In the genomic region with DNA sequence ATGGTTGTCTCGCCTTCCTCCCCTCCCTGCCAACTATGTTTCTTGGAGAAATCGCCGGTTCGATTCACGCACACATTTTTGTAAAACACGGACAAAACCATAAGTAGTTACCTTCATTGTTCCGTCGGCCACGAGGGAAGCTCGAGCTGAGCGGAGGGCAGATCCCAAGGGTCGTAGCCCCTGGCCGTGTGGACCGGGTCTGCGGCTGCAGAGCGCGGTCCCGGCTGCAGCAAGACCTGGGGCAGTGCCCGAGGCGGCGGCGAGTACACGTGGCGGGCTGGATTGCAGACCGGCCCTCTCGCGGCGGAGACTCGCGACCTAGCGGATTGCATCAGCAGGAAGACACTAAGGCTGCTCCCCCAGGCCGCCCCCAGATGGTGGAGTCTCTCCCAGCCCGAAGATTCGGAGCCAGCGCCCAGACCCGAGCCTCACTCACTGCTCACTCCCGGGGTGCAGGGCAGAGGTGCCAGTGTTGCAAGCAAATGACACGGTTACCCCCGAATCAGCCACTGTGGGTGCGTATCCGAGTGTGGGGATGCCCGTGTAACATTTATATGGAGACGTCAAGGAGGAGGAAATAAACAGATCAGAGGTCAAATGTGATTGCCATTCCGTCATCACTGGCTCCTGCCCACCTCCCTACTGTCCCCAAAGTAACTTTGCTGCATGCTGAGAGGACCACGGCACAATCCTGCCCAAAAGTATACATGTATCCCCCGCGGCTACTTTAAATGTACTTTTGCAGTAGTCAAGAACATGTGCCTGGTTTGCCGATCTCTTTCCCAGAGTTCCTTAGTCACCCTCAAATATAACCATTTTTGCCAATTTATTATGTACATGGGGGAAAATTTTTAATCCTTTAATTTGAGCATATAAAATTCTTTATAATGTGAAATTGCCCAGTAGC, we compare ENCODE assay signal across 8 cellular contexts. TPM values are rescaled to one million over a fixed set of nuclear protein-coding genes. Genes with fewer than 3 reads are reported as not detected.
DNase-seq lines count a peak whose midpoint lies in the region; ATAC-seq and TF ChIP-seq lines count a peak whose summit lies in the region.

A gene with protein sequence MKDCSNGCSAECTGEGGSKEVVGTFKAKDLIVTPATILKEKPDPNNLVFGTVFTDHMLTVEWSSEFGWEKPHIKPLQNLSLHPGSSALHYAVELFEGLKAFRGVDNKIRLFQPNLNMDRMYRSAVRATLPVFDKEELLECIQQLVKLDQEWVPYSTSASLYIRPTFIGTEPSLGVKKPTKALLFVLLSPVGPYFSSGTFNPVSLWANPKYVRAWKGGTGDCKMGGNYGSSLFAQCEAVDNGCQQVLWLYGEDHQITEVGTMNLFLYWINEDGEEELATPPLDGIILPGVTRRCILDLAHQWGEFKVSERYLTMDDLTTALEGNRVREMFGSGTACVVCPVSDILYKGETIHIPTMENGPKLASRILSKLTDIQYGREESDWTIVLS (minus strand): TSS at position 286 of the 907 bp plus-strand sequence. CDS start 169 bp downstream, at position 117.

- no peaks in the 10 kb centered on the region for H4K20me1 ChIP-seq in KMS-11 (ENCODE audit: insufficient read depth)

- H3K4me2 ChIP-seq in KMS-11 = peak within 1 kb of the TSS; percentile 91

- BruUV-seq in Caco-2 (replicated peaks; lab: Mats Ljungman, UMichigan) = TSS peak; percentile 43

- peak within 1 kb of the TSS; percentile 48; the same call in 1 of the 2 replicates for H2AFZ ChIP-seq in KMS-11 (ENCODE audit: low read depth)

- H3K27ac Mint-ChIP-seq in Caco-2 (ENCODE audit: unreplicated experiment) = peak within 1 kb of the TSS; percentile 99
- peak within 1 kb of the TSS; percentile 92 for H3K27ac Mint-ChIP-seq in activated B cell treated with CpG ODN at 0.5 μM for 24 hours
- H3K27ac Mint-ChIP-seq in memory B cell = peak within 1 kb of the TSS; percentile 78

- H3K9me3 ChIP-seq in Caco-2 (no peaks in the 10 kb centered on the region), endocrine pancreas (ENCODE audit: control insufficient read depth, low read length) (no peaks in the 10 kb centered on the region)

- H3K36me3 ChIP-seq in Caco-2 (ENCODE audit: control insufficient read depth, insufficient read depth, low read length) (no peaks in the 10 kb centered on the region), KMS-11 (ENCODE audit: insufficient read depth) (no peaks in the 10 kb centered on the region), endocrine pancreas (ENCODE audit: control insufficient read depth, insufficient read depth, low read length) (no peaks in the 10 kb centered on the region)

- H3K4me3 Mint-ChIP-seq in Caco-2 (ENCODE audit: unreplicated experiment) = peak within 1 kb of the TSS; percentile 81
- H3K4me3 Mint-ChIP-seq in activated B cell treated with CpG ODN at 0.5 μM for 24 hours = peak within 1 kb of the TSS; percentile 97
- H3K4me3 Mint-ChIP-seq in memory B cell = peak within 1 kb of the TSS; percentile 96

- H3K4me3 ChIP-seq in Caco-2 (ENCODE audit: low read depth, low read length) (peak within 1 kb of the TSS; percentile 59), KMS-11 (IDR thresholded peaks at IDR 0.05; ENCODE audit: insufficient read depth, low read depth, low read length) (no peak within 1 kb of the TSS), endocrine pancreas (ENCODE audit: control insufficient read depth, insufficient read depth, low read length) (peak within 1 kb of the TSS; percentile 85)

- ATAC-seq in GM21447 (IDR thresholded peaks at IDR 0.05; ENCODE audit: unreplicated experiment) = peak; percentile 34
- peak; percentile 72 for ATAC-seq in activated B cell treated with CpG ODN at 0.5 μM for 24 hours (ENCODE audit: low read depth)
- peak; percentile 61 for ATAC-seq in memory B cell (ENCODE audit: low read depth)

- peak; percentile 89 to 91 for DNase-seq in Caco-2
- DNase-seq in activated B cell treated with CpG ODN at 0.5 μM for 24 hours = peak; percentile 64
- peak; percentile 34 to 50 for DNase-seq in memory B cell (ENCODE audit: low spot score in 2 of 2)
- DNase-seq in stimulated activated CD8-positive, alpha-beta memory T cell treated with anti-CD3 and anti-CD28 coated beads, Interleukin-4, amount 100 ng/mL, for 24 hours (ENCODE audit: low read depth) = peak; percentile 36
- DNase-seq in HT-29 (ENCODE audit: low spot score) = no peak

- H3K79me2 ChIP-seq in KMS-11 (ENCODE audit: insufficient read depth, low read depth) = no peaks in the 10 kb centered on the region

- H3K4me1 ChIP-seq in Caco-2 (peaks cover 26% of the 10 kb centered on the region), KMS-11 (ENCODE audit: low read depth, poor library complexity, severe bottlenecking) (peaks cover 36% of the 10 kb centered on the region), endocrine pancreas (ENCODE audit: control insufficient read depth, insufficient read depth, low read length) (no peaks in the 10 kb centered on the region)

- H3K27ac ChIP-seq in KMS-11 = no peak within 1 kb of the TSS

- H3K9me3 Mint-ChIP-seq in Caco-2 (ENCODE audit: unreplicated experiment) (peaks cover under 1% of the 10 kb centered on the region), activated B cell treated with CpG ODN at 0.5 μM for 24 hours (no peaks in the 10 kb centered on the region), memory B cell (no peaks in the 10 kb centered on the region)

- H3K27me3 Mint-ChIP-seq in Caco-2 (ENCODE audit: insufficient read depth, unreplicated experiment) (no peaks in the 10 kb centered on the region), activated B cell treated with CpG ODN at 0.5 μM for 24 hours (peaks cover 5% of the 10 kb centered on the region), memory B cell (peaks cover 22% of the 10 kb centered on the region)

- TF ChIP-seq CTCF in Caco-2 (IDR thresholded peaks at IDR 0.05; ENCODE audit: insufficient read depth in 1 of 2, low read depth in 1 of 2, low read length in 1 of 2, severe bottlenecking in 1 of 2, unreplicated experiment in 1 of 2) (peak in 1 of 2 experiments; percentile 37), KMS-11 (conservative IDR thresholded peaks at IDR 0.05; ENCODE audit: low read depth, low read length) (no peak), activated B cell treated with CpG ODN at 0.5 μM for 24 hours (IDR thresholded peaks at IDR 0.05) (no peak)

- POLR2A ChIA-PET in Caco-2 (lab: Charles Lee) = interaction anchor here (0.6 kb wide), 1 partner anchor 61 kb away, joined by 3 read pairs; no protein-coding TSS in a partner anchor
- POLR2A ChIA-PET in activated B cell treated with CpG ODN at 0.5 μM for 24 hours (lab: Charles Lee) = interaction anchor here (0.5 to 1.8 kb wide), 4 partner anchors 17 to 388 kb away, joined by 3 to 9 read pairs (median 4); no protein-coding TSS in a partner anchor

- peaks cover 25% of the 10 kb centered on the region for H3K4me1 Mint-ChIP-seq in Caco-2 (ENCODE audit: low read depth, unreplicated experiment)
- peaks cover 72% of the 10 kb centered on the region for H3K4me1 Mint-ChIP-seq in activated B cell treated with CpG ODN at 0.5 μM for 24 hours
- peaks cover 29% of the 10 kb centered on the region for H3K4me1 Mint-ChIP-seq in memory B cell

- CTCF ChIA-PET in Caco-2 (lab: Charles Lee) = no interaction called here
- CTCF ChIA-PET in activated B cell treated with CpG ODN at 0.5 μM for 24 hours (lab: Charles Lee) = no interaction called here

- H3K9ac ChIP-seq in KMS-11 (peak within 1 kb of the TSS; percentile 33; the same call in 1 of the 2 replicates), endocrine pancreas (ENCODE audit: control insufficient read depth, insufficient read depth, low read length) (peak within 1 kb of the TSS; percentile 33)

- H3K27me3 ChIP-seq in Caco-2 (replicated peaks; ENCODE audit: control insufficient read depth, insufficient read depth, low read length) (no peaks in the 10 kb centered on the region), KMS-11 (ENCODE audit: insufficient read depth, low read depth) (peaks cover 60% of the 10 kb centered on the region), endocrine pancreas (ENCODE audit: control insufficient read depth, insufficient read depth, low read length) (peaks cover 11% of the 10 kb centered on the region)

- peaks cover 38% of the 10 kb centered on the region for H3K36me3 Mint-ChIP-seq in Caco-2 (ENCODE audit: insufficient read depth, unreplicated experiment)
- peaks cover 9% of the 10 kb centered on the region for H3K36me3 Mint-ChIP-seq in activated B cell treated with CpG ODN at 0.5 μM for 24 hours (ENCODE audit: low read depth)
- no peaks in the 10 kb centered on the region for H3K36me3 Mint-ChIP-seq in memory B cell

- intact Hi-C loops in Caco-2 (cut with micrococcal nuclease; ENCODE audit: unreplicated experiment) (no loop called here), activated B cell treated with CpG ODN at 0.5 μM for 24 hours (cut with micrococcal nuclease) (loop anchor here (1.0 to 5.0 kb wide), 5 partner anchors 10 to 104 kb away; a partner anchor contains a TSS)

RNA-seq across cellular contexts. Expression of the gene that starts here (rescaled TPM):
- total RNA-seq in Caco-2 (2022) = 391 and 432 TPM in 2 replicates
- total RNA-seq in activated B cell treated with CpG ODN at 0.5 μM for 24 hours = 69.6 and 69.8 TPM in 2 replicates
- not detected in 2 replicates for total RNA-seq in HT-29 (2014; rRNA removed; shearing (Covaris generic))

Comparison
In these comparisons a context has a peak if more than half of its experiments do, and no peak if none do; other contexts are left out.
1. RNA of the gene that starts here (total RNA-seq): 391 to 432 TPM in Caco-2 and 69.6 to 69.8 TPM in activated B cell treated with CpG ODN at 0.5 μM for 24 hours; not detected in HT-29; every median in the first group is over 10 times any median in the second.
2. Peak in every context shown above with its lines, with median percentiles within 50 percentile points of each other: H3K27ac Mint-ChIP-seq, H3K4me3 Mint-ChIP-seq and ATAC-seq.